In the genomic region with DNA sequence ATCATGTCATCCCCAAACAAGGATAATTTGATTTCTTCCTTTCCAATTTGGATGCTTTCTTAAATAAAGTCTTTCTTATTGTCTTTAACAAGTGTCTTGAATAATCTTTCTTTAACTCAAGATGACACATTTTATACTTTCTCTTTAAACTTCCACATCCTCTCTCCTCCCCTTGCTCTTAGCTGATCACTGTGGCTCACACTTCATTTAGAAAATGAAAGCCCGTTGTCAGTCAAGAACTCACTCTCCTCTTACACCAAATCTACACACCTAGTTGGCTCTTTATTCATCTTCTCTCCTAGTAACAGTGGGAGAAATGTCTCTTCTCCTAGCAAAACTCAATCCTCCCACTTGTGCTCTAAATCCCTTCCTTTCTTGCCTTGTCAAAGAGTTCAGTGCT, we compare ENCODE assay signal across 12 cellular contexts. TPM values are rescaled to one million over a fixed set of nuclear protein-coding genes. Genes with fewer than 3 reads are reported as not detected.
DNase-seq lines count a peak whose midpoint lies in the region; ATAC-seq, FAIRE-seq and TF ChIP-seq lines count a peak whose summit lies in the region.
"Had no signal": no experiment of that assay in that cellular context is flagged by ENCODE, and none has a peak within 500 bp of the region (broad histone marks: within the 10 kb centered on the region; RNA-seq: fewer than 3 reads in every experiment).

No MANE protein-coding gene starts in this region.

- H3K4me3 ChIP-seq in gastroesophageal sphincter: no peak overlapping the region

- DNase-seq in NCI-H526 (lab: John Stamatoyannopoulos, UW) (no peak), GM19239 (ENCODE audit: insufficient read length, low spot score) (no peak), DMS79 treated with DMSO at 0.1 percent for 48 hours (lab: John Stamatoyannopoulos, UW) (no peak)
- DNase-seq: stimulated activated CD4-positive, alpha-beta T cell treated with anti-CD3 and anti-CD28 coated beads, Interleukin-2, amount 100 ng/mL, for 24 hours had no signal

- no peak for FAIRE-seq in GM19239 (lab: Jason Lieb, UNC)

- TF ChIP-seq EP300 in gastroesophageal sphincter (IDR thresholded peaks at IDR 0.05): no peak

- H3K4me1 ChIP-seq in gastroesophageal sphincter: no peaks in the 10 kb centered on the region

- no peak overlapping the region for H3K27ac ChIP-seq in gastroesophageal sphincter

- ATAC-seq in GM18498 (IDR thresholded peaks at IDR 0.05; ENCODE audit: unreplicated experiment) (peak; percentile 93), GM19395 (IDR thresholded peaks at IDR 0.05; ENCODE audit: unreplicated experiment) (peak; percentile 97), HG02623 (IDR thresholded peaks at IDR 0.05; ENCODE audit: unreplicated experiment) (peak; percentile 89), HG03432 (IDR thresholded peaks at IDR 0.05; ENCODE audit: unreplicated experiment) (peak; percentile 91), gastroesophageal sphincter (no peak)
- ATAC-seq: activated T-helper 17 cell treated with anti-CD3 and anti-CD28 coated beads, Interleukin-2, amount 50 U/mL, for 72 hours; stimulated activated memory B cell treated with anti-CD40 and anti-IgM and Interleukin-4, amounts not matched to agents 10 μg/mL and 1 μg/mL and 100 μg/mL, for 72 hours had no signal

- H3K27me3 ChIP-seq in gastroesophageal sphincter: no peaks in the 10 kb centered on the region

- no peak for TF ChIP-seq POLR2A in gastroesophageal sphincter (IDR thresholded peaks at IDR 0.05)

- no peaks in the 10 kb centered on the region for H3K36me3 ChIP-seq in gastroesophageal sphincter

- no peak for TF ChIP-seq CTCF in gastroesophageal sphincter (IDR thresholded peaks at IDR 0.05)

- WGBS in gastroesophageal sphincter (ENCODE audit: low coverage in 1 of 2), 2 donors: 81 to 100% methylated on average over 1 of the region's 1 CpG

- no peaks in the 10 kb centered on the region for H3K9me3 ChIP-seq in gastroesophageal sphincter

RNA-seq across cellular contexts. Expression of gene RMST, which starts 10.4 kb away (rescaled TPM):
- total RNA-seq in gastroesophageal sphincter: 10 to 100 TPM in 2 of 4 donors, 1 to 10 TPM in 2; 4.4 to 16.2 (median 9.0) TPM
- total RNA-seq: activated T-helper 17 cell treated with anti-CD3 and anti-CD28 coated beads, Interleukin-2, amount 50 U/mL, for 72 hours; myocyte had no signal
